Comparison of ENCODE assay signal across 28 cellular contexts in the genomic region with DNA sequence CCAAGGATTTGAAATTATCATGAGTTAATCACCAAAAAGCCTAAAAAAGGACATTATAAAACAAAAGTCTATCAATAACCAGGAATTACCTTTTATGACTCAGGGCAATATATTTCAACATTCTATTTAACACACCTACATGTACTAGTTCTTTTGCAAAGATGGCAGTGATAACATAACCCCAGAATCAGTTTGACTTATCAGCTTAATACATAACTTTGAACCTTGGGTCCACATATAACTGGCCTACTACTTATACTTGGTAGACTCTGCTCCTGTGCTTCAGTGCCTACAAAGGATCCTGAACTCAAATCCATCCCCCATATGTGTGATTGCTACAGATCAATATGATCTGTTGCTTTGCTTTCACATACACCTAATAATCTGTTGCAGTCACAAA.
"Had no signal": no experiment of that assay in that cellular context is flagged by ENCODE, and none has a peak within 500 bp of the region (broad histone marks: within the 10 kb centered on the region; RNA-seq: fewer than 3 reads in every experiment).

No MANE protein-coding gene starts in this region.

- ATAC-seq: activated CD4-positive, alpha-beta T cell treated with anti-CD3 and anti-CD28 coated beads for 36 hours; activated naive CD4-positive, alpha-beta T cell treated with anti-CD3 and anti-CD28 coated beads, Interleukin-2, amount 50 U/mL, for 72 hours; activated T-helper 17 cell treated with anti-CD3 and anti-CD28 coated beads, Interleukin-2, amount 50 U/mL, for 72 hours; effector memory CD8-positive, alpha-beta T cell; esophagus mucosa; gastrocnemius medialis; heart left ventricle; left lobe of liver; sciatic nerve; T-helper 17 cell had no signal

- DNase-seq: activated B cell treated with CpG ODN at 0.5 μM for 24 hours; activated CD4-positive, alpha-beta T cell treated with anti-CD3 and anti-CD28 coated beads for 36 hours; activated CD4-positive, alpha-beta T cell treated with anti-CD3 and anti-CD28 coated beads, Interleukin-2, amount 50 U/mL, for 4 hours; activated CD8-positive, alpha-beta memory T cell treated with anti-CD3 and anti-CD28 coated beads for 24 hours; activated CD8-positive, alpha-beta memory T cell treated with anti-CD3 and anti-CD28 coated beads, Interleukin-2, amount 50 U/mL, for 4 hours; activated T-cell treated with anti-CD3 and anti-CD28 coated beads, Interleukin-2, amount 50 U/mL, for 24 hours; central memory CD4-positive, alpha-beta T cell; dorsolateral prefrontal cortex; effector memory CD8-positive, alpha-beta T cell; gastrocnemius medialis; heart left ventricle; kidney; nephron progenitor cell; spleen; stimulated activated CD4-positive, alpha-beta T cell treated with anti-CD3 and anti-CD28 coated beads, Interleukin-4, amount 100 ng/mL, for 1 hour; stimulated activated naive CD8-positive, alpha-beta T cell treated with anti-CD3 and anti-CD28 coated beads, Interleukin-15, amount 100 ng/mL, for 72 hours; SW 1271; T-helper 17 cell; tibial artery had no signal

- H3K9ac ChIP-seq: parathyroid adenoma had no signal

- H3K27me3 ChIP-seq: ascending aorta, dorsolateral prefrontal cortex, gastrocnemius medialis, heart left ventricle, spleen, tibial artery, vagina had no signal

- H3K79me2 ChIP-seq: parathyroid adenoma had no signal

- H3K4me1 ChIP-seq: ascending aorta, gastrocnemius medialis, parathyroid adenoma, tibial artery, vagina had no signal

- H3K27ac ChIP-seq: ascending aorta, dorsolateral prefrontal cortex, gastrocnemius medialis, heart left ventricle, parathyroid adenoma, spleen, tibial artery, vagina had no signal

- H2AFZ ChIP-seq: parathyroid adenoma had no signal

- H3K36me3 ChIP-seq: ascending aorta, gastrocnemius medialis, heart left ventricle, spleen, tibial artery, vagina had no signal

- H3K9me3 ChIP-seq: ascending aorta, gastrocnemius medialis, heart left ventricle, spleen, tibial artery, vagina had no signal

- H3K4me3 ChIP-seq: ascending aorta, dorsolateral prefrontal cortex, gastrocnemius medialis, heart left ventricle, lung, spleen, tibial artery, vagina had no signal
